ENCODE assay signal across 43 cellular contexts in the genomic region with DNA sequence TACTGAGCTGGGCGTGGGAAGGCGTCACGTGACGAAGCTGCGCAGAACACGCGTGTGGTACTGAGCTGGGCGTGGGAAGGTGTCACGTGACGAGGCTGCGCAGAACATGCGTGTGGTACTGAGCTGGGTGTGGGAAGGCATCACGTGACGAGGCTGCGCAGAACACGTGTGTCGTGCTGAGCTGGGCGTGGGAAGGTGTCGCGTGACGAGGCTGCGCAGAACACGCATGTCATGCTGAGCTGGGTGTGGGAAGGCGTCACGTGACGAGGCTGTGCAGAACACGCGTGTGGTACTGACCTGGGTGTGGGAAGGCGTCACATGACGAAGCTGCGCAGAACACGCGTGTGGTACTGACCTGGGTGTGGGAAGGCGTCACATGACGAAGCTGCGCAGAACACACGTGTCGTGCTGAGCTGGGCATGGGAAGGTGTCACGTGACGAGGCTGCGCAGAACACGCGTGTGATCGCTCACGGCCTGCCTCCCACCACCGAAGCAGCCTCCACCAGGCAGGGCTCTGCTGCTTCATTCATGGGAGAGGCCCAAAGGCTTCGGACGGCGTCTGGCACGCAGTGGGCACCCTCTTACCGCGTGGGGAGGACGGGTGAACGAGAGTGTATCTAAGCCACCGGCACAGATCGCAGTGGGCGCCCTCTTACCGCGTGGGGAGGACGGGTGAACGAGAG. TPM values are rescaled to one million over a fixed set of nuclear protein-coding genes. Genes with fewer than 3 reads are reported as not detected.
"Had no signal": no experiment of that assay in that cellular context is flagged by ENCODE, and none has a peak within 500 bp of the region (broad histone marks: within the 10 kb centered on the region; RNA-seq: fewer than 3 reads in every experiment).

No MANE protein-coding gene starts in this region.

- ATAC-seq: activated CD4-positive, alpha-beta T cell treated with anti-CD3 and anti-CD28 coated beads for 36 hours; activated CD8-positive, alpha-beta memory T cell treated with anti-CD3 and anti-CD28 coated beads, Interleukin-2, amount 10 ng/mL, durations not matched to agents 7 days and 5 days; activated CD8-positive, alpha-beta T cell treated with anti-CD3 and anti-CD28 coated beads, Interleukin-2, amount 10 ng/mL, durations not matched to agents 7 days and 5 days; activated naive CD8-positive, alpha-beta T cell treated with anti-CD3 and anti-CD28 coated beads, Interleukin-2, amount 50 U/mL, for 24 hours; body of pancreas; effector memory CD8-positive, alpha-beta T cell; gastroesophageal sphincter; heart right ventricle; T-helper 17 cell had no signal

- H3K4me1 Mint-ChIP-seq: activated CD4-positive, alpha-beta T cell treated with anti-CD3 and anti-CD28 coated beads for 36 hours; activated CD4-positive, alpha-beta T cell treated with anti-CD3 and anti-CD28 coated beads, Interleukin-2, amount 10 ng/mL, durations not matched to agents 24 days and 14 days; activated CD8-positive, alpha-beta memory T cell treated with anti-CD3 and anti-CD28 coated beads, Interleukin-2, amount 10 ng/mL, durations not matched to agents 7 days and 5 days; activated naive CD4-positive, alpha-beta T cell treated with anti-CD3 and anti-CD28 coated beads, Interleukin-2, amount 50 U/mL, for 24 hours; activated naive CD8-positive, alpha-beta T cell treated with anti-CD3 and anti-CD28 coated beads for 36 hours; activated naive CD8-positive, alpha-beta T cell treated with anti-CD3 and anti-CD28 coated beads, Interleukin-2, amount 50 U/mL, for 24 hours; T-helper 17 cell had no signal

- H3K9me3 ChIP-seq: adrenal gland, body of pancreas, esophagus squamous epithelium, gastroesophageal sphincter, heart right ventricle had no signal

- FAIRE-seq: colon, endothelial cell of umbilical vein had no signal

- H3K9me3 Mint-ChIP-seq: activated CD4-positive, alpha-beta memory T cell treated with anti-CD3 and anti-CD28 coated beads for 36 hours; activated naive CD4-positive, alpha-beta T cell treated with anti-CD3 and anti-CD28 coated beads, Interleukin-2, amount 50 U/mL, for 24 hours; activated naive CD8-positive, alpha-beta T cell treated with anti-CD3 and anti-CD28 coated beads for 36 hours; activated naive CD8-positive, alpha-beta T cell treated with anti-CD3 and anti-CD28 coated beads, Interleukin-2, amount 50 U/mL, for 24 hours; effector memory CD8-positive, alpha-beta T cell had no signal

- H3K4me1 ChIP-seq: adrenal gland, body of pancreas, esophagus squamous epithelium, gastroesophageal sphincter, heart right ventricle had no signal

- H3K27ac Mint-ChIP-seq: activated CD4-positive, alpha-beta memory T cell treated with anti-CD3 and anti-CD28 coated beads for 36 hours; activated CD4-positive, alpha-beta T cell treated with anti-CD3 and anti-CD28 coated beads for 36 hours; activated CD4-positive, alpha-beta T cell treated with anti-CD3 and anti-CD28 coated beads, Interleukin-2, amount 10 ng/mL, durations not matched to agents 24 days and 14 days; activated CD8-positive, alpha-beta memory T cell treated with anti-CD3 and anti-CD28 coated beads, Interleukin-2, amount 10 ng/mL, durations not matched to agents 7 days and 5 days; activated CD8-positive, alpha-beta T cell treated with anti-CD3 and anti-CD28 coated beads, Interleukin-2, amount 10 ng/mL, durations not matched to agents 7 days and 5 days; activated naive CD4-positive, alpha-beta T cell treated with anti-CD3 and anti-CD28 coated beads, Interleukin-2, amount 50 U/mL, for 24 hours; activated naive CD8-positive, alpha-beta T cell treated with anti-CD3 and anti-CD28 coated beads for 36 hours; activated naive CD8-positive, alpha-beta T cell treated with anti-CD3 and anti-CD28 coated beads, Interleukin-2, amount 50 U/mL, for 24 hours; activated T-helper 1 cell treated with anti-CD3 and anti-CD28 coated beads, Interleukin-12 subunit alpha, Interleukin-12 subunit beta, Interleukin-2, Interleukin-4 antibody, amounts not matched to agents 30 ng/mL and 10 ng/mL and 1 ng/mL, durations not matched to agents 14 hours and 24 hours and 36 hours; activated T-helper 2 cell treated with anti-CD3 and anti-CD28 coated beads, Interferon-gamma antibody, Interleukin-2, Interleukin-4, amounts not matched to agents 10 μg/mL and 5 μg/mL and 100 μg/mL, durations not matched to agents 14 hours and 24 hours and 36 hours; T-helper 17 cell; T-helper 2 cell treated with Interferon-gamma antibody and Interleukin-4, amounts not matched to agents 5 μg/mL and 100 μg/mL, for 36 hours had no signal

- H3K27me3 Mint-ChIP-seq: activated CD4-positive, alpha-beta T cell treated with anti-CD3 and anti-CD28 coated beads, Interleukin-2, amount 10 ng/mL, durations not matched to agents 24 days and 14 days; activated CD8-positive, alpha-beta memory T cell treated with anti-CD3 and anti-CD28 coated beads, Interleukin-2, amount 10 ng/mL, durations not matched to agents 7 days and 5 days; activated naive CD4-positive, alpha-beta T cell treated with anti-CD3 and anti-CD28 coated beads, Interleukin-2, amount 50 U/mL, for 24 hours; activated naive CD8-positive, alpha-beta T cell treated with anti-CD3 and anti-CD28 coated beads for 36 hours had no signal

- H3K27me3 ChIP-seq: adrenal gland, body of pancreas had no signal

- DNase-seq: activated CD4-positive, alpha-beta memory T cell treated with anti-CD3 and anti-CD28 coated beads for 36 hours; activated CD4-positive, alpha-beta T cell treated with anti-CD3 and anti-CD28 coated beads for 36 hours; activated CD4-positive, alpha-beta T cell treated with anti-CD3 and anti-CD28 coated beads, Interleukin-2, amount 10 ng/mL, durations not matched to agents 24 days and 14 days; activated CD4-positive, CD25-positive, alpha-beta regulatory T cell; activated CD4-positive, CD25-positive, alpha-beta regulatory T cell treated with anti-CD3 and anti-CD28 coated beads, Interleukin-2, amount 50 U/mL, for 72 hours; activated CD8-positive, alpha-beta memory T cell treated with anti-CD3 and anti-CD28 coated beads, Interleukin-2, amount 10 ng/mL, durations not matched to agents 7 days and 5 days; activated CD8-positive, alpha-beta memory T cell treated with anti-CD3 and anti-CD28 coated beads, Interleukin-2, amount 50 U/mL, for 4 hours; activated CD8-positive, alpha-beta T cell treated with anti-CD3 and anti-CD28 coated beads, Interleukin-2, amount 10 ng/mL, durations not matched to agents 7 days and 5 days; activated effector memory CD4-positive, alpha-beta T cell treated with anti-CD3 and anti-CD28 coated beads, Interleukin-2, amount 50 U/mL, for 16 hours; activated naive CD4-positive, alpha-beta T cell treated with Interleukin-2 at 50 U/mL for 16 hours; activated naive CD8-positive, alpha-beta T cell treated with anti-CD3 and anti-CD28 coated beads for 36 hours; activated naive CD8-positive, alpha-beta T cell treated with anti-CD3 and anti-CD28 coated beads, Interleukin-2, amount 50 U/mL, for 24 hours; activated T-cell treated with anti-CD3 and anti-CD28 coated beads, Interleukin-2, amount 50 U/mL, for 1 hour; activated T-cell treated with anti-CD3 and anti-CD28 coated beads, Interleukin-2, amount 50 U/mL, for 48 hours; adrenal gland; amygdala; aorta; body of pancreas; caudate nucleus; cortex of kidney; dermis blood vessel endothelial cell; effector CD4-positive, alpha-beta T cell; effector memory CD8-positive, alpha-beta T cell; esophagus squamous epithelium; foreskin melanocyte; heart right ventricle; T-helper 1 cell; T-helper 17 cell; T1000; WERI-Rb-1 had no signal

- H3K36me3 ChIP-seq: adrenal gland, esophagus squamous epithelium, gastroesophageal sphincter, heart right ventricle, WERI-Rb-1 had no signal

- H3K4me3 Mint-ChIP-seq: activated CD4-positive, alpha-beta memory T cell treated with anti-CD3 and anti-CD28 coated beads for 36 hours; activated CD4-positive, alpha-beta T cell treated with anti-CD3 and anti-CD28 coated beads for 36 hours; activated CD4-positive, alpha-beta T cell treated with anti-CD3 and anti-CD28 coated beads, Interleukin-2, amount 10 ng/mL, durations not matched to agents 24 days and 14 days; activated CD8-positive, alpha-beta memory T cell treated with anti-CD3 and anti-CD28 coated beads, Interleukin-2, amount 10 ng/mL, durations not matched to agents 7 days and 5 days; activated CD8-positive, alpha-beta T cell treated with anti-CD3 and anti-CD28 coated beads, Interleukin-2, amount 10 ng/mL, durations not matched to agents 7 days and 5 days; activated naive CD4-positive, alpha-beta T cell treated with anti-CD3 and anti-CD28 coated beads, Interleukin-2, amount 50 U/mL, for 24 hours; activated naive CD8-positive, alpha-beta T cell treated with anti-CD3 and anti-CD28 coated beads for 36 hours; activated naive CD8-positive, alpha-beta T cell treated with anti-CD3 and anti-CD28 coated beads, Interleukin-2, amount 50 U/mL, for 24 hours; activated T-helper 1 cell treated with anti-CD3 and anti-CD28 coated beads, Interleukin-12 subunit alpha, Interleukin-12 subunit beta, Interleukin-2, Interleukin-4 antibody, amounts not matched to agents 30 ng/mL and 10 ng/mL and 1 ng/mL, durations not matched to agents 14 hours and 24 hours and 36 hours; effector memory CD8-positive, alpha-beta T cell; T-helper 17 cell; T-helper 2 cell treated with Interferon-gamma antibody and Interleukin-4, amounts not matched to agents 5 μg/mL and 100 μg/mL, for 36 hours had no signal

- H3K4me3 ChIP-seq: adrenal gland, body of pancreas, esophagus squamous epithelium, gastroesophageal sphincter, heart right ventricle had no signal

- H3K36me3 Mint-ChIP-seq: activated CD4-positive, alpha-beta memory T cell treated with anti-CD3 and anti-CD28 coated beads for 36 hours; activated naive CD4-positive, alpha-beta T cell treated with anti-CD3 and anti-CD28 coated beads, Interleukin-2, amount 50 U/mL, for 24 hours; activated naive CD8-positive, alpha-beta T cell treated with anti-CD3 and anti-CD28 coated beads for 36 hours had no signal

- H3K27ac ChIP-seq: adrenal gland, body of pancreas, epithelial cell of prostate, esophagus squamous epithelium, gastroesophageal sphincter, heart right ventricle, WERI-Rb-1 had no signal

RNA-seq across cellular contexts. Expression of gene CFAP74, which starts 24.0 kb away (rescaled TPM):
- total RNA-seq: activated CD4-positive, alpha-beta memory T cell treated with anti-CD3 and anti-CD28 coated beads for 36 hours; activated CD4-positive, alpha-beta T cell treated with anti-CD3 and anti-CD28 coated beads, Interleukin-2, amount 10 ng/mL, durations not matched to agents 24 days and 14 days; activated CD8-positive, alpha-beta memory T cell treated with anti-CD3 and anti-CD28 coated beads for 36 hours; activated CD8-positive, alpha-beta memory T cell treated with anti-CD3 and anti-CD28 coated beads, Interleukin-2, amount 10 ng/mL, durations not matched to agents 7 days and 5 days; activated CD8-positive, alpha-beta T cell treated with anti-CD3 and anti-CD28 coated beads, Interleukin-2, amount 10 ng/mL, durations not matched to agents 7 days and 5 days; activated T-helper 1 cell treated with anti-CD3 and anti-CD28 coated beads, Interleukin-12 subunit alpha, Interleukin-12 subunit beta, Interleukin-2, Interleukin-4 antibody, amounts not matched to agents 30 ng/mL and 10 ng/mL and 1 ng/mL, durations not matched to agents 14 hours and 24 hours and 36 hours; activated T-helper 2 cell treated with anti-CD3 and anti-CD28 coated beads, Interferon-gamma antibody, Interleukin-2, Interleukin-4, amounts not matched to agents 10 μg/mL and 5 μg/mL and 100 μg/mL, durations not matched to agents 14 hours and 24 hours and 36 hours; chondrocyte; dermis blood vessel endothelial cell; endothelial cell of umbilical vein; esophagus squamous epithelium; fibroblast of lung; fibroblast of villous mesenchyme; glomerular endothelial cell; heart right ventricle; T-helper 17 cell had no signal
- polyA plus RNA-seq: aorta, endothelial cell of umbilical vein, fibroblast of lung had no signal

RNA-seq across cellular contexts. Expression of gene GABRD, which starts 39.5 kb away (rescaled TPM):
- total RNA-seq: activated CD4-positive, alpha-beta memory T cell treated with anti-CD3 and anti-CD28 coated beads for 36 hours; activated CD4-positive, alpha-beta T cell treated with anti-CD3 and anti-CD28 coated beads for 36 hours; activated CD4-positive, alpha-beta T cell treated with anti-CD3 and anti-CD28 coated beads, Interleukin-2, amount 10 ng/mL, durations not matched to agents 24 days and 14 days; activated CD8-positive, alpha-beta memory T cell treated with anti-CD3 and anti-CD28 coated beads for 36 hours; activated CD8-positive, alpha-beta memory T cell treated with anti-CD3 and anti-CD28 coated beads, Interleukin-2, amount 10 ng/mL, durations not matched to agents 7 days and 5 days; activated CD8-positive, alpha-beta T cell treated with anti-CD3 and anti-CD28 coated beads, Interleukin-2, amount 10 ng/mL, durations not matched to agents 7 days and 5 days; activated naive CD8-positive, alpha-beta T cell treated with anti-CD3 and anti-CD28 coated beads for 36 hours; activated T-helper 2 cell treated with anti-CD3 and anti-CD28 coated beads, Interferon-gamma antibody, Interleukin-2, Interleukin-4, amounts not matched to agents 10 μg/mL and 5 μg/mL and 100 μg/mL, durations not matched to agents 14 hours and 24 hours and 36 hours; body of pancreas; chondrocyte; endothelial cell of umbilical vein; fibroblast of lung; fibroblast of villous mesenchyme; glomerular endothelial cell had no signal
- polyA plus RNA-seq: aorta, endothelial cell of umbilical vein, fibroblast of lung had no signal
